Comparison of ENCODE assay signal across 21 cellular contexts in genomic region chr6:52782696-52783273, GRCh38. TPM values are rescaled to one million over a fixed set of nuclear protein-coding genes. Genes with fewer than 3 reads are reported as not detected.
"Had no signal": no experiment of that assay in that cellular context is flagged by ENCODE, and none has a peak within 500 bp of the region (broad histone marks: within the 10 kb centered on the region; RNA-seq: fewer than 3 reads in every experiment).

No MANE protein-coding gene starts in this region.

RNA-seq across cellular contexts. Expression of gene GSTA2, which starts 19.5 kb away (rescaled TPM):
- total RNA-seq: activated CD4-positive, alpha-beta memory T cell treated with anti-CD3 and anti-CD28 coated beads for 36 hours; activated CD4-positive, alpha-beta T cell treated with anti-CD3 and anti-CD28 coated beads, Interleukin-2, amount 10 ng/mL, durations not matched to agents 24 days and 14 days; activated CD8-positive, alpha-beta memory T cell treated with anti-CD3 and anti-CD28 coated beads for 36 hours; activated naive CD4-positive, alpha-beta T cell treated with anti-CD3 and anti-CD28 coated beads for 36 hours; activated naive CD8-positive, alpha-beta T cell treated with anti-CD3 and anti-CD28 coated beads for 36 hours; activated T-helper 1 cell treated with anti-CD3 and anti-CD28 coated beads, Interleukin-12 subunit alpha, Interleukin-12 subunit beta, Interleukin-2, Interleukin-4 antibody, amounts not matched to agents 30 ng/mL and 10 ng/mL and 1 ng/mL, durations not matched to agents 14 hours and 24 hours and 36 hours; ascending aorta; cardiac septum; cerebellum; glomerular endothelial cell; heart right ventricle; myocyte; natural killer cell treated with Interleukin-12 subunit alpha and Interleukin-12 subunit beta and Interleukin-15 and Interleukin-18, amount 100 ng/mL, for 72 hours; osteocyte; sigmoid colon; smooth muscle cell; upper lobe of right lung had no signal
- polyA plus RNA-seq: heart right ventricle, sigmoid colon had no signal

RNA-seq across cellular contexts. Expression of gene GSTA1, which starts 20.8 kb away (rescaled TPM):
- total RNA-seq: activated CD4-positive, alpha-beta memory T cell treated with anti-CD3 and anti-CD28 coated beads for 36 hours; activated CD4-positive, alpha-beta T cell treated with anti-CD3 and anti-CD28 coated beads, Interleukin-2, amount 10 ng/mL, durations not matched to agents 24 days and 14 days; activated CD8-positive, alpha-beta memory T cell treated with anti-CD3 and anti-CD28 coated beads for 36 hours; activated naive CD4-positive, alpha-beta T cell treated with anti-CD3 and anti-CD28 coated beads for 36 hours; activated naive CD8-positive, alpha-beta T cell treated with anti-CD3 and anti-CD28 coated beads for 36 hours; activated T-helper 1 cell treated with anti-CD3 and anti-CD28 coated beads, Interleukin-12 subunit alpha, Interleukin-12 subunit beta, Interleukin-2, Interleukin-4 antibody, amounts not matched to agents 30 ng/mL and 10 ng/mL and 1 ng/mL, durations not matched to agents 14 hours and 24 hours and 36 hours; cardiac septum; cerebellum; glomerular endothelial cell; heart right ventricle; myocyte; natural killer cell treated with Interleukin-12 subunit alpha and Interleukin-12 subunit beta and Interleukin-15 and Interleukin-18, amount 100 ng/mL, for 72 hours; osteocyte; sigmoid colon had no signal
- polyA plus RNA-seq: heart right ventricle had no signal

RNA-seq across cellular contexts. Expression of gene GSTA5, which starts 57.8 kb away (rescaled TPM):
- total RNA-seq: activated CD4-positive, alpha-beta memory T cell treated with anti-CD3 and anti-CD28 coated beads for 36 hours; activated CD4-positive, alpha-beta T cell treated with anti-CD3 and anti-CD28 coated beads, Interleukin-2, amount 10 ng/mL, durations not matched to agents 24 days and 14 days; activated CD8-positive, alpha-beta memory T cell treated with anti-CD3 and anti-CD28 coated beads for 36 hours; activated naive CD4-positive, alpha-beta T cell treated with anti-CD3 and anti-CD28 coated beads for 36 hours; activated naive CD8-positive, alpha-beta T cell treated with anti-CD3 and anti-CD28 coated beads for 36 hours; activated T-helper 1 cell treated with anti-CD3 and anti-CD28 coated beads, Interleukin-12 subunit alpha, Interleukin-12 subunit beta, Interleukin-2, Interleukin-4 antibody, amounts not matched to agents 30 ng/mL and 10 ng/mL and 1 ng/mL, durations not matched to agents 14 hours and 24 hours and 36 hours; ascending aorta; cardiac septum; cerebellum; glomerular endothelial cell; heart right ventricle; left lung; lower lobe of right lung; myocyte; natural killer cell treated with Interleukin-12 subunit alpha and Interleukin-12 subunit beta and Interleukin-15 and Interleukin-18, amount 100 ng/mL, for 72 hours; osteocyte; progenitor cell of endocrine pancreas; sigmoid colon; smooth muscle cell; upper lobe of right lung had no signal
- polyA plus RNA-seq: heart right ventricle, sigmoid colon, smooth muscle cell, thymus had no signal
